ENCODE assay signal across 26 cellular contexts in genomic region chr18:1564793-1565192, GRCh38.
"Had no signal": no experiment of that assay in that cellular context is flagged by ENCODE, and none has a peak within 500 bp of the region (broad histone marks: within the 10 kb centered on the region; RNA-seq: fewer than 3 reads in every experiment).

No MANE protein-coding gene starts in this region.

- H3K9me3 ChIP-seq: left ventricle myocardium inferior, ovary, right atrium auricular region, right lobe of liver, testis, thyroid gland, transverse colon, upper lobe of left lung had no signal

- H3K4me3 ChIP-seq: left ventricle myocardium inferior, lung, mucosa of descending colon, ovary, right atrium auricular region, right lobe of liver, smooth muscle cell, testis, thyroid gland, transverse colon, upper lobe of left lung had no signal

- H3K27ac ChIP-seq: left ventricle myocardium inferior, ovary, right atrium auricular region, right lobe of liver, testis, thyroid gland, transverse colon, upper lobe of left lung had no signal

- H3K36me3 Mint-ChIP-seq: immature natural killer cell; naive thymus-derived CD4-positive, alpha-beta T cell; natural killer cell treated with Interleukin-12 subunit alpha and Interleukin-12 subunit beta and Interleukin-15 and Interleukin-18, amount 100 ng/mL, for 72 hours; stimulated activated memory B cell treated with anti-CD40 and anti-IgM and Interleukin-4, amounts not matched to agents 10 μg/mL and 1 μg/mL and 100 μg/mL, for 72 hours had no signal

- ATAC-seq: mucosa of descending colon; naive thymus-derived CD4-positive, alpha-beta T cell; natural killer cell treated with Interleukin-12 subunit alpha and Interleukin-12 subunit beta and Interleukin-15 and Interleukin-18, amount 100 ng/mL, for 72 hours; right lobe of liver; stimulated activated memory B cell treated with anti-CD40 and anti-IgM and Interleukin-4, amounts not matched to agents 10 μg/mL and 1 μg/mL and 100 μg/mL, for 72 hours; stimulated activated naive CD8-positive, alpha-beta T cell treated with anti-CD3 and anti-CD28 coated beads, Interleukin-15, amount 100 ng/mL, for 72 hours had no signal

- H3K4me1 ChIP-seq: left ventricle myocardium inferior, right atrium auricular region, right lobe of liver, testis, thyroid gland, transverse colon, upper lobe of left lung had no signal

- H3K4me3 Mint-ChIP-seq: immature natural killer cell; naive thymus-derived CD4-positive, alpha-beta T cell; natural killer cell treated with Interleukin-12 subunit alpha and Interleukin-12 subunit beta and Interleukin-15 and Interleukin-18, amount 100 ng/mL, for 72 hours; stimulated activated memory B cell treated with anti-CD40 and anti-IgM and Interleukin-4, amounts not matched to agents 10 μg/mL and 1 μg/mL and 100 μg/mL, for 72 hours; stimulated activated naive CD8-positive, alpha-beta T cell treated with anti-CD3 and anti-CD28 coated beads, Interleukin-15, amount 100 ng/mL, for 72 hours had no signal

- H3K27ac Mint-ChIP-seq: immature natural killer cell; naive thymus-derived CD4-positive, alpha-beta T cell; natural killer cell treated with Interleukin-12 subunit alpha and Interleukin-12 subunit beta and Interleukin-15 and Interleukin-18, amount 100 ng/mL, for 72 hours; progenitor cell of endocrine pancreas; stimulated activated memory B cell treated with anti-CD40 and anti-IgM and Interleukin-4, amounts not matched to agents 10 μg/mL and 1 μg/mL and 100 μg/mL, for 72 hours; stimulated activated naive CD8-positive, alpha-beta T cell treated with anti-CD3 and anti-CD28 coated beads, Interleukin-15, amount 100 ng/mL, for 72 hours had no signal

- H3K4me1 Mint-ChIP-seq: immature natural killer cell; naive thymus-derived CD4-positive, alpha-beta T cell; stimulated activated memory B cell treated with anti-CD40 and anti-IgM and Interleukin-4, amounts not matched to agents 10 μg/mL and 1 μg/mL and 100 μg/mL, for 72 hours; stimulated activated naive CD8-positive, alpha-beta T cell treated with anti-CD3 and anti-CD28 coated beads, Interleukin-15, amount 100 ng/mL, for 72 hours had no signal

- H3K36me3 ChIP-seq: left ventricle myocardium inferior, ovary, right atrium auricular region, right lobe of liver, thyroid gland, transverse colon, upper lobe of left lung had no signal

- H3K27me3 Mint-ChIP-seq: natural killer cell treated with Interleukin-12 subunit alpha and Interleukin-12 subunit beta and Interleukin-15 and Interleukin-18, amount 100 ng/mL, for 72 hours; progenitor cell of endocrine pancreas; stimulated activated memory B cell treated with anti-CD40 and anti-IgM and Interleukin-4, amounts not matched to agents 10 μg/mL and 1 μg/mL and 100 μg/mL, for 72 hours had no signal

- H3K9me3 Mint-ChIP-seq: natural killer cell treated with Interleukin-12 subunit alpha and Interleukin-12 subunit beta and Interleukin-15 and Interleukin-18, amount 100 ng/mL, for 72 hours; stimulated activated memory B cell treated with anti-CD40 and anti-IgM and Interleukin-4, amounts not matched to agents 10 μg/mL and 1 μg/mL and 100 μg/mL, for 72 hours; stimulated activated naive CD8-positive, alpha-beta T cell treated with anti-CD3 and anti-CD28 coated beads, Interleukin-15, amount 100 ng/mL, for 72 hours had no signal

- H3K27me3 ChIP-seq: ovary, right atrium auricular region, right lobe of liver, testis, thyroid gland, transverse colon, upper lobe of left lung had no signal

- H3K4me2 ChIP-seq: smooth muscle cell had no signal

- DNase-seq: hypothalamus; immature natural killer cell; islet precursor cell; left ventricle myocardium inferior; midbrain; mucosa of descending colon; naive thymus-derived CD4-positive, alpha-beta T cell; ovary; right lobe of liver; stimulated activated CD4-positive, alpha-beta T cell treated with anti-CD3 and anti-CD28 coated beads, Interleukin-1b, Interleukin-23, amount 100 ng/mL, for 48 hours; stimulated activated CD4-positive, alpha-beta T cell treated with anti-CD3 and anti-CD28 coated beads, Interleukin-2, amount 100 ng/mL, for 48 hours; stimulated activated CD4-positive, alpha-beta T cell treated with anti-CD3 and anti-CD28 coated beads, Interleukin-4, amount 100 ng/mL, for 4 hours; stimulated activated CD8-positive, alpha-beta memory T cell treated with anti-CD3 and anti-CD28 coated beads, Interleukin-4, amount 100 ng/mL, for 48 hours; stimulated activated naive CD4-positive, alpha-beta T cell treated with Interleukin-2 at 50 U/mL for 16 hours; stimulated activated naive CD8-positive, alpha-beta T cell treated with anti-CD3 and anti-CD28 coated beads, Interleukin-15, amount 100 ng/mL, for 72 hours; substantia nigra; testis; thyroid gland; transverse colon; upper lobe of left lung had no signal
